Comparison of ENCODE assay signal across 1 cellular context in the genomic region with DNA sequence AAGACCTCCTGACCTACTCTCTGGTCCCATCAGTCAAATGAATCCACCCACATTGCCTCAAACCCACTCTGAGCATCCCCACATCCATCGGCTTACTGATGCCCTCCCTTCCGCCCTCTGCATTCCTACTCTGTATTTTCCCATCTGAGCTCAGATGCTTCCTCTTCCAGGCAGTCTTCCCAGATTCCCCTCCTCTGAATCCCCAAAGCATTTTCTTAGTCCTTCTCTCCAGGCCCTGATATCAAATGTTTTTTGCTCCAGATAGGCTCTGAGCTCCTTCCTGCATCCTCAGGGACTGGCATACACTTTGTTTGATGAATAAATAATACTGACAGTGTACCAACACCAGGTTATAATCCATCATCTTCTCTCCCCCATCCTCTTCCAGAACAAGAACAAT.
TF ChIP-seq lines count a peak whose summit lies in the region.

No MANE protein-coding gene starts in this region.

TF ChIP-seq in HepG2, 621 proteins besides CTCF, POLR2A, EP300 and RAD21:
- TF ChIP-seq BCL6 (CRISPR knock-in tag; IDR thresholded peaks at IDR 0.05) (no peak), ZFP36 (IDR thresholded peaks at IDR 0.05; ENCODE audit: borderline replicate concordance, low read depth, low read length, partially characterized antibody) (peak; percentile 94), ZNF446 (CRISPR knock-in tag; IDR thresholded peaks at IDR 0.05) (0 out of 2 replicates have a peak, but pooled peaks have one; percentile 1), ZMYM3 (CRISPR knock-in tag; IDR thresholded peaks at IDR 0.05) (0 out of 2 replicates have a peak, but pooled peaks have one; percentile 15)
TF ChIP-seq in HepG2: peak in this region for 3.
